In genomic region chr17:41140360-41141132, GRCh38 we compare ENCODE assay signal across 17 cellular contexts. TPM values are rescaled to one million over a fixed set of nuclear protein-coding genes. Genes with fewer than 3 reads are reported as not detected.
A peak's percentile ranks its signal among the peaks of the same experiment; 100 is the strongest.
DNase-seq lines count a peak whose midpoint lies in the region; ATAC-seq, FAIRE-seq and TF ChIP-seq lines count a peak whose summit lies in the region.
"Had no signal": no experiment of that assay in that cellular context is flagged by ENCODE, and none has a peak within 500 bp of the region (broad histone marks: within the 10 kb centered on the region; RNA-seq: fewer than 3 reads in every experiment).

KRTAP4-6 (minus strand) TSS chr17:41140544; CDS start chr17:41140487, 57 bp downstream.

- ATAC-seq in HG02642 (IDR thresholded peaks at IDR 0.05; ENCODE audit: poor library complexity, unreplicated experiment): no peak
- ATAC-seq in GM18502 (IDR thresholded peaks at IDR 0.05; ENCODE audit: poor library complexity, unreplicated experiment): no peak
- ATAC-seq: activated naive CD8-positive, alpha-beta T cell treated with anti-CD3 and anti-CD28 coated beads, Interleukin-2, amount 50 U/mL, for 24 hours; GM12878 had no signal

- TF ChIP-seq CTCF in epithelial cell of proximal tubule (conservative IDR thresholded peaks at IDR 0.05; ENCODE audit: low read depth, low read length): no peak

- H3K4me3 ChIP-seq in epithelial cell of proximal tubule (ENCODE audit: low read depth, low read length): no peak within 1 kb of the TSS
- H3K4me3 ChIP-seq: dorsolateral prefrontal cortex, GM12878, hepatocyte had no signal

- DNase-seq in GM03348 (ENCODE audit: low spot score): peak; percentile 54
- DNase-seq in RCC 7860 (ENCODE audit: low spot score): peak; percentile 88
- DNase-seq in epithelial cell of proximal tubule (ENCODE audit: low read depth): peak; percentile 76
- DNase-seq in renal cortical epithelial cell (ENCODE audit: low read depth): peak; percentile 92
- no peak for DNase-seq in GM19238 (ENCODE audit: insufficient read length, low spot score)
- no peak for DNase-seq in NCI-H524 (lab: John Stamatoyannopoulos, UW)
- DNase-seq: activated CD8-positive, alpha-beta memory T cell treated with anti-CD3 and anti-CD28 coated beads, Interleukin-2, amount 50 U/mL, for 4 hours; activated naive CD8-positive, alpha-beta T cell treated with anti-CD3 and anti-CD28 coated beads, Interleukin-2, amount 50 U/mL, for 24 hours; Karpas-422; substantia nigra had no signal

- peak; percentile 55 for FAIRE-seq in RCC 7860 (lab: Jason Lieb, UNC)
- FAIRE-seq: D721Med, GM12878 had no signal

RNA-seq across cellular contexts. Expression of gene KRTAP4-6, which starts in this region (rescaled TPM):
- total RNA-seq in epithelial cell of proximal tubule (not detected in 2 replicates), renal cortical epithelial cell (not detected in 2 replicates)
- total RNA-seq: dorsolateral prefrontal cortex, GM12878, hepatocyte, progenitor cell of endocrine pancreas had no signal

Comparison
In these comparisons a context has a peak if more than half of its experiments do, and no peak if none do; other contexts are left out.
1. Peak in DNase-seq in epithelial cell of proximal tubule; RNA of the gene not detected or under 1 TPM.
2. Peak in DNase-seq in renal cortical epithelial cell; RNA of the gene not detected or under 1 TPM.
3. DNase-seq: peak in GM03348 (single experiment) and RCC 7860 (single experiment); none in GM19238 (single experiment) and NCI-H524 (0 of 2).